8 cellular contexts compared by ENCODE assay signal in genomic region chr5:151315998-151316597, GRCh38. TPM values are rescaled to one million over a fixed set of nuclear protein-coding genes. Genes with fewer than 3 reads are reported as not detected.
DNase-seq lines count a peak whose midpoint lies in the region; TF ChIP-seq lines count a peak whose summit lies in the region.

No MANE protein-coding gene starts in this region.

- no peak for TF ChIP-seq POLR2A in lower leg skin (IDR thresholded peaks at IDR 0.05)

- intact Hi-C loops in lower leg skin (cut with DNase I; ENCODE audit: low total_unique reads): loop anchor here (10.0 kb wide), 1 partner anchor 191 kb away; no protein-coding TSS in a partner anchor

- TF ChIP-seq CTCF in WI38 (IDR thresholded peaks at IDR 0.05; ENCODE audit: low read depth, low read length) (peak; percentile 97), chondrocyte (IDR thresholded peaks at IDR 0.05) (peak; percentile 85), lower leg skin (IDR thresholded peaks at IDR 0.05) (no peak)

- no peaks in the 10 kb centered on the region for H3K36me3 Mint-ChIP-seq in chondrocyte (ENCODE audit: low read depth)

- H3K4me3 Mint-ChIP-seq in chondrocyte (ENCODE audit: unreplicated experiment): no peak overlapping the region

- peak; percentile 22 for DNase-seq in NK-92 treated with Interleukin-12 subunit alpha and Interleukin-12 subunit beta, amount 100 ng/mL, for 24 hours (lab: John Stamatoyannopoulos, UW)
- no peak for DNase-seq in NK-92 (lab: John Stamatoyannopoulos, UW; ENCODE audit: unreplicated experiment)
- peak; percentile 57 for DNase-seq in HCEC 1CT
- peak; percentile 47 for DNase-seq in MV-4-11 (lab: John Stamatoyannopoulos, UW)
- no peak for DNase-seq in chondrocyte (ENCODE audit: low spot score)
- peak; percentile 64 to 91 for DNase-seq in lower leg skin (ENCODE audit: low spot score in 2 of 2)
- DNase-seq in stimulated activated CD8-positive, alpha-beta memory T cell treated with anti-CD3 and anti-CD28 coated beads, Interleukin-12 subunit alpha, Interleukin-12 subunit beta, amount 100 ng/mL, for 1 hour (ENCODE audit: low read depth): peak; percentile 20

- H3K4me3 ChIP-seq in WI38 (ENCODE audit: low read depth, low read length): no peak overlapping the region
- H3K4me3 ChIP-seq in lower leg skin (ENCODE audit: low read depth, poor library complexity, severe bottlenecking): no peak overlapping the region

- peaks cover 4% of the 10 kb centered on the region for H3K9me3 Mint-ChIP-seq in chondrocyte (ENCODE audit: low read depth)

- no peak overlapping the region for H3K27ac Mint-ChIP-seq in chondrocyte (ENCODE audit: unreplicated experiment)

- peaks cover 18% of the 10 kb centered on the region for H3K27me3 Mint-ChIP-seq in chondrocyte (ENCODE audit: low read depth)

- WGBS in lower leg skin, 2 donors: 55 to 60% methylated on average over 8 of the region's 8 CpGs

- H3K4me1 Mint-ChIP-seq in chondrocyte (ENCODE audit: low read depth): no peaks in the 10 kb centered on the region

RNA-seq across cellular contexts. Expression of gene SLC36A3, which starts 12.5 kb away (rescaled TPM):
- total RNA-seq in chondrocyte (not detected in 3 replicates), lower leg skin (not detected)

RNA-seq across cellular contexts. Expression of gene SLC36A2, which starts 31.3 kb away (rescaled TPM):
- total RNA-seq in chondrocyte (not detected in 3 replicates), lower leg skin (1 to 10 TPM in 1 of 4 donors, not detected in 3; 1.5 TPM)

Comparison
In these comparisons a context has a peak if more than half of its experiments do, and no peak if none do; other contexts are left out.
1. DNase-seq: peak in NK-92 treated with Interleukin-12 subunit alpha and Interleukin-12 subunit beta, amount 100 ng/mL, for 24 hours (single experiment), HCEC 1CT (single experiment), MV-4-11 (single experiment), lower leg skin (2 of 2) and stimulated activated CD8-positive, alpha-beta memory T cell treated with anti-CD3 and anti-CD28 coated beads, Interleukin-12 subunit alpha, Interleukin-12 subunit beta, amount 100 ng/mL, for 1 hour (single experiment); none in NK-92 (single experiment) and chondrocyte (single experiment).
2. CTCF ChIP-seq: peak in WI38 (single experiment) and chondrocyte (single experiment); none in lower leg skin (0 of 3).